Comparison of ENCODE assay signal across 17 cellular contexts in genomic region chr1:170460379-170460778, GRCh38.
A peak's percentile ranks its signal among the peaks of the same experiment; 100 is the strongest.
DNase-seq lines count a peak whose midpoint lies in the region; ATAC-seq and TF ChIP-seq lines count a peak whose summit lies in the region.
"Had no signal": no experiment of that assay in that cellular context is flagged by ENCODE, and none has a peak within 500 bp of the region (broad histone marks: within the 10 kb centered on the region; RNA-seq: fewer than 3 reads in every experiment).

No MANE protein-coding gene starts in this region.

- in situ Hi-C loops in astrocyte of the spinal cord (cut with HindIII; ENCODE audit: low sequenced_read_pairs): no loop called here

- peak overlapping the region; percentile 90; the same call in 1 of the 2 replicates for H3K27ac ChIP-seq in ACC112 (ENCODE audit: low read depth, low read length)
- H3K27ac ChIP-seq in neural progenitor cell: no peak overlapping the region
- H3K27ac ChIP-seq: HL-60 had no signal

- no peaks in the 10 kb centered on the region for H4K20me1 ChIP-seq in neural progenitor cell (ENCODE audit: low read depth)

- H3K36me3 ChIP-seq in ACC112 (ENCODE audit: insufficient read depth, low read length) (no peaks in the 10 kb centered on the region), neural progenitor cell (no peaks in the 10 kb centered on the region)

- no peak overlapping the region for H3K4me3 ChIP-seq in ACC112 (ENCODE audit: low read depth, low read length)
- H3K4me3 ChIP-seq in astrocyte of the spinal cord (ENCODE audit: low read depth, low read length): no peak overlapping the region
- no peak overlapping the region for H3K4me3 ChIP-seq in neural progenitor cell

- H2AFZ ChIP-seq in ACC112 (ENCODE audit: low read length, unreplicated experiment) (no peak overlapping the region), neural progenitor cell (replicated peaks) (no peak overlapping the region)

- H3K4me3 Mint-ChIP-seq in HFFc6 (peak overlapping the region; percentile 79; the same call in 1 of the 2 replicates), neural progenitor cell (no peak overlapping the region)

- H3K4me1 Mint-ChIP-seq in HFFc6 (ENCODE audit: low read depth) (peaks cover 46% of the 10 kb centered on the region), neural progenitor cell (peaks cover 18% of the 10 kb centered on the region)

- H3K9me3 Mint-ChIP-seq in HFFc6 (peaks cover 13% of the 10 kb centered on the region), neural progenitor cell (peaks cover 18% of the 10 kb centered on the region)

- H3K36me3 Mint-ChIP-seq in HFFc6 (ENCODE audit: low read depth) (peaks cover 27% of the 10 kb centered on the region), neural progenitor cell (peaks cover 2% of the 10 kb centered on the region)

- TF ChIP-seq CTCF in HFFc6 (IDR thresholded peaks at IDR 0.05): no peak
- TF ChIP-seq CTCF in astrocyte of the spinal cord (IDR thresholded peaks at IDR 0.05; ENCODE audit: low read depth, low read length): no peak
- no peak for TF ChIP-seq CTCF in neural progenitor cell (IDR thresholded peaks at IDR 0.05)

- H3K4me1 ChIP-seq in ACC112 (ENCODE audit: control insufficient read depth, insufficient read depth, low read length, unreplicated experiment) (peaks cover 16% of the 10 kb centered on the region), neural progenitor cell (no peaks in the 10 kb centered on the region)
- H3K4me1 ChIP-seq: Caco-2 had no signal

- H3K27me3 Mint-ChIP-seq in HFFc6 (ENCODE audit: insufficient read depth): no peaks in the 10 kb centered on the region; the same call in 1 of the 2 replicates
- no peaks in the 10 kb centered on the region for H3K27me3 Mint-ChIP-seq in neural progenitor cell (ENCODE audit: insufficient read depth, low read depth)

- H3F3A ChIP-seq in neural progenitor cell (ENCODE audit: low read depth): no peaks in the 10 kb centered on the region

- H3K9me3 ChIP-seq in neural progenitor cell (ENCODE audit: low read depth): peaks cover 10% of the 10 kb centered on the region
- H3K9me3 ChIP-seq: Caco-2 had no signal

- H3K27ac Mint-ChIP-seq in HFFc6 (peak overlapping the region; percentile 99), neural progenitor cell (no peak overlapping the region)

- H3K9ac ChIP-seq in neural progenitor cell: no peak overlapping the region

- no peak overlapping the region for H3K4me2 ChIP-seq in neural progenitor cell

- DNase-seq in HFFc6 (no peak), astrocyte of the spinal cord (ENCODE audit: low read depth, low spot score) (peak; percentile 36), neural progenitor cell (ENCODE audit: low spot score) (peak; percentile 11), SKM-1 treated with dmso at 0.1 percent for 144 hours (lab: John Stamatoyannopoulos, UW; ENCODE audit: unreplicated experiment) (no peak), amygdala (lab: John Stamatoyannopoulos, UW) (no peak)
- DNase-seq: Caco-2, HCEC 1CT, NCI-H1105, NCI-H1930, NCI-H2171 treated with DMSO at 0.1 percent for 48 hours, NCI-H510A treated with DMSO at 0.1 percent for 48 hours, RPMI8226, SIG-M5, SW 1271 had no signal

- ATAC-seq in GM19035 (IDR thresholded peaks at IDR 0.05; ENCODE audit: unreplicated experiment): no peak

- no peaks in the 10 kb centered on the region for H3K27me3 ChIP-seq in ACC112 (ENCODE audit: insufficient read depth, low read length)
- no peaks in the 10 kb centered on the region for H3K27me3 ChIP-seq in neural progenitor cell

- H3K79me2 ChIP-seq in ACC112 (ENCODE audit: control insufficient read depth, insufficient read depth, low read length, unreplicated experiment): no peaks in the 10 kb centered on the region
- no peaks in the 10 kb centered on the region for H3K79me2 ChIP-seq in neural progenitor cell (ENCODE audit: low read depth)

Comparison
In these comparisons a context has a peak if more than half of its experiments do, and no peak if none do; other contexts are left out.
1. DNase-seq: peak in astrocyte of the spinal cord (single experiment) and neural progenitor cell (single experiment); none in HFFc6 (single experiment), SKM-1 treated with dmso at 0.1 percent for 144 hours (single experiment) and amygdala (0 of 56).